8 cellular contexts compared by ENCODE assay signal in genomic region chr1:50332941-50333594, GRCh38.
DNase-seq lines count a peak whose midpoint lies in the region; ATAC-seq, FAIRE-seq and TF ChIP-seq lines count a peak whose summit lies in the region.

No MANE protein-coding gene starts in this region.

- intact Hi-C loops in IMR-90 (cut with micrococcal nuclease) = no loop called here

- DNase-seq in GM04504 (ENCODE audit: low read depth) (peak; percentile 6), IMR-90 (peak; percentile 13), T-helper 2 cell (peak in 4 of 5 experiments; percentile 15 to 44 (median 24)), cardiac fibroblast (ENCODE audit: low read depth in 2 of 2) (peak; percentile 33 to 51), keratinocyte (ENCODE audit: low read depth, low spot score) (no peak), smooth muscle cell (lab: John Stamatoyannopoulos, UW; ENCODE audit: unreplicated experiment) (peak; percentile 11), OCI-M2 (lab: John Stamatoyannopoulos, UW; ENCODE audit: unreplicated experiment) (no peak)

- H3K18ac ChIP-seq in IMR-90 (ENCODE audit: low read depth, low read length) = no peak overlapping the region

- no peak for FAIRE-seq in keratinocyte (lab: Jason Lieb, UNC)

- POLR2A ChIA-PET in IMR-90 (lab: Charles Lee; ENCODE audit: unreplicated experiment) = no interaction called here

- H3K23ac ChIP-seq in IMR-90 (ENCODE audit: low read depth, low read length) = no peak overlapping the region; the same call in 1 of the 2 replicates

- WGBS in IMR-90 (ENCODE audit: extremely low coverage in 2 of 2, insufficient read length in 1 of 2), 2 experiments = 3% methylated on average over 14 of the region's 56 CpGs; no CpG with 5 or more reads in 1 of the 2 experiments
- 3% methylated on average over 54 of the region's 56 CpGs for WGBS in smooth muscle cell (ENCODE audit: low lambda C conversion rate)

- peak overlapping the region; percentile 71 for H2AK9ac ChIP-seq in IMR-90 (replicated peaks; ENCODE audit: low read depth, low read length, poor library complexity)

- H3K4me1 ChIP-seq in IMR-90 (ENCODE audit: control insufficient read depth, insufficient read depth, low read length) (no peaks in the 10 kb centered on the region; the same call in 1 of the 2 replicates), keratinocyte (ENCODE audit: control insufficient read depth, extremely low read depth, insufficient read depth, low read length) (peaks cover 6% of the 10 kb centered on the region), smooth muscle cell (ENCODE audit: low read depth) (peaks cover 3% of the 10 kb centered on the region)

- no peak overlapping the region for H2AK5ac ChIP-seq in IMR-90 (ENCODE audit: low read depth, low read length)

- H2AFZ ChIP-seq in IMR-90 (replicated peaks; ENCODE audit: low read length, poor library complexity) (peak overlapping the region; percentile 94), keratinocyte (ENCODE audit: control insufficient read depth, low read length) (peak overlapping the region; percentile 87), smooth muscle cell (ENCODE audit: low read depth) (peak overlapping the region; percentile 70)

- no peak overlapping the region for H2BK15ac ChIP-seq in IMR-90 (ENCODE audit: low read depth, low read length)

- no peak overlapping the region for H3K56ac ChIP-seq in IMR-90 (ENCODE audit: extremely low read depth, insufficient read depth, low read length)

- H3K27ac ChIP-seq in IMR-90 (ENCODE audit: insufficient read depth, low read length) = no peak overlapping the region
- no peak overlapping the region for H3K27ac ChIP-seq in keratinocyte (ENCODE audit: control insufficient read depth, insufficient read depth, low read length)
- H3K27ac ChIP-seq in smooth muscle cell (ENCODE audit: low read depth) = no peak overlapping the region

- no peaks in the 10 kb centered on the region for H3K79me1 ChIP-seq in IMR-90 (ENCODE audit: low read depth in 1 of 2, low read length in 2 of 2)

- no peak for TF ChIP-seq POLR2A in IMR-90 (IDR thresholded peaks at IDR 0.05; ENCODE audit: low read depth, low read length)

- H3F3A ChIP-seq in smooth muscle cell (ENCODE audit: low read depth) = no peaks in the 10 kb centered on the region

- CTCF ChIA-PET in IMR-90 (lab: Yijun Ruan, JAX) = interaction anchor here (0.7 to 2.0 kb wide), 5 partner anchors 14 to 552 kb away, joined by 3 to 5 read pairs (median 3); no protein-coding TSS in a partner anchor

- no peak overlapping the region for H2BK120ac ChIP-seq in IMR-90 (ENCODE audit: low read depth, low read length)

- H4K5ac ChIP-seq in IMR-90 (ENCODE audit: low read depth, low read length) = no peak overlapping the region

- H3K9ac ChIP-seq in IMR-90 (ENCODE audit: low read depth, low read length) = no peak overlapping the region
- peak overlapping the region; percentile 43 for H3K9ac ChIP-seq in keratinocyte (ENCODE audit: control insufficient read depth, extremely low read depth, insufficient read depth, low read length)
- no peak overlapping the region for H3K9ac ChIP-seq in smooth muscle cell (ENCODE audit: low read depth)

- H2BK5ac ChIP-seq in IMR-90 (ENCODE audit: low read depth, low read length, poor library complexity, severe bottlenecking) = no peak overlapping the region

- H3K79me2 ChIP-seq in keratinocyte (ENCODE audit: control insufficient read depth, insufficient read depth, low read length) = no peaks in the 10 kb centered on the region
- H3K79me2 ChIP-seq in smooth muscle cell (ENCODE audit: low read depth) = no peaks in the 10 kb centered on the region

- H3K27me3 ChIP-seq in IMR-90 (ENCODE audit: control insufficient read depth, insufficient read depth, low read length) (peaks cover 11% of the 10 kb centered on the region), keratinocyte (ENCODE audit: control insufficient read depth, extremely low read depth, insufficient read depth, low read length) (peaks cover 7% of the 10 kb centered on the region), smooth muscle cell (ENCODE audit: low read depth) (peaks cover 54% of the 10 kb centered on the region)

- no TSS peak for BruUV-seq in IMR-90 (replicated peaks; lab: Mats Ljungman, UMichigan)

- H3K4me3 ChIP-seq in IMR-90 (ENCODE audit: insufficient read depth, low read depth, low read length) (peak overlapping the region; percentile 37), cardiac fibroblast (replicated peaks in 1 of 2; ENCODE audit: low read depth in 2 of 2, low read length in 2 of 2) (peak overlapping the region; percentile 45 to 53), keratinocyte (ENCODE audit: control insufficient read depth in 2 of 3, extremely low read depth in 1 of 3, insufficient read depth in 2 of 3, low read depth in 1 of 3, low read length in 3 of 3) (peak overlapping the region; percentile 40 to 70 (median 64)), smooth muscle cell (peak overlapping the region; percentile 55)

- H3K36me3 ChIP-seq in IMR-90 (ENCODE audit: control insufficient read depth, insufficient read depth, low read length) (no peaks in the 10 kb centered on the region), keratinocyte (ENCODE audit: control insufficient read depth in 2 of 2, extremely low read depth in 1 of 2, insufficient read depth in 2 of 2, low read length in 2 of 2) (no peaks in the 10 kb centered on the region), smooth muscle cell (ENCODE audit: low read depth) (no peaks in the 10 kb centered on the region)

- H3K4me2 ChIP-seq in IMR-90 (ENCODE audit: low read depth, low read length) (peak overlapping the region; percentile 79), keratinocyte (ENCODE audit: control insufficient read depth, extremely low read depth, insufficient read depth, low read depth, low read length) (peak overlapping the region; percentile 95), smooth muscle cell (peak overlapping the region; percentile 86)

- ATAC-seq in GM21723 (IDR thresholded peaks at IDR 0.05; ENCODE audit: unreplicated experiment) = peak; percentile 83
- peak; percentile 93 for ATAC-seq in IMR-90 (ENCODE audit: low read depth)

- H4K8ac ChIP-seq in IMR-90 (ENCODE audit: low read depth in 2 of 2, low read length in 2 of 2) = no peak overlapping the region

- in situ Hi-C loops in IMR-90 (cut with MboI; ENCODE audit: low sequenced_read_pairs) = no loop called here

- H4K91ac ChIP-seq in IMR-90 (ENCODE audit: insufficient read depth, low read depth, low read length) = no peak overlapping the region

- H3K14ac ChIP-seq in IMR-90 (replicated peaks; ENCODE audit: low read depth, low read length) = no peak overlapping the region

- peak; percentile 59 for TF ChIP-seq RAD21 in IMR-90 (IDR thresholded peaks at IDR 0.05; ENCODE audit: low read length)

- H4K20me1 ChIP-seq in IMR-90 (ENCODE audit: insufficient read depth, low read length) (no peaks in the 10 kb centered on the region), keratinocyte (ENCODE audit: control insufficient read depth, extremely low read depth, insufficient read depth, low read length) (no peaks in the 10 kb centered on the region), smooth muscle cell (ENCODE audit: low read depth) (no peaks in the 10 kb centered on the region)

- H2BK20ac ChIP-seq in IMR-90 (ENCODE audit: low read depth, low read length) = no peak overlapping the region

- no peaks in the 10 kb centered on the region for H3K9me3 ChIP-seq in IMR-90 (ENCODE audit: control insufficient read depth, insufficient read depth, low read length)
- H3K9me3 ChIP-seq in keratinocyte (ENCODE audit: control insufficient read depth, low read depth, low read length) = no peaks in the 10 kb centered on the region
- no peaks in the 10 kb centered on the region for H3K9me3 ChIP-seq in smooth muscle cell (replicated peaks; ENCODE audit: low read depth)

- peak; percentile 73 for TF ChIP-seq CTCF in IMR-90 (conservative IDR thresholded peaks at IDR 0.05; ENCODE audit: low read depth, low read length)
- TF ChIP-seq CTCF in cardiac fibroblast (IDR thresholded peaks at IDR 0.05; ENCODE audit: low read depth, low read length) = peak; percentile 41
- TF ChIP-seq CTCF in keratinocyte (optimal IDR thresholded peaks at IDR 0.05 in 1 of 3, IDR thresholded peaks at IDR 0.05 in 1 of 3, conservative IDR thresholded peaks at IDR 0.05 in 1 of 3; ENCODE audit: extremely low read depth in 1 of 3, insufficient read depth in 2 of 3, low read length in 3 of 3) = peak; percentile 48 to 94 (median 80)
- peak; percentile 76 for TF ChIP-seq CTCF in smooth muscle cell (IDR thresholded peaks at IDR 0.05; ENCODE audit: borderline replicate concordance, insufficient read depth, poor library complexity, severe bottlenecking)

- H3K4ac ChIP-seq in IMR-90 (ENCODE audit: low read depth, low read length) = no peak overlapping the region

- dilution Hi-C loops in IMR-90 (cut with HindIII; ENCODE audit: low sequenced_read_pairs, unreplicated experiment) = no loop called here
- dilution Hi-C loops in keratinocyte (cut with MboI; ENCODE audit: extremely low pct_ligation_motif_present, low sequenced_read_pairs) = no loop called here

- H3K9me1 ChIP-seq in IMR-90 (ENCODE audit: insufficient read depth, low read length) (no peaks in the 10 kb centered on the region), keratinocyte (ENCODE audit: control insufficient read depth, extremely low read depth, insufficient read depth, low read length) (no peaks in the 10 kb centered on the region)

TF ChIP-seq in IMR-90, 13 proteins besides CTCF, POLR2A, EP300 and RAD21:
- TF ChIP-seq ELK1 (IDR thresholded peaks at IDR 0.05; ENCODE audit: borderline replicate concordance, low read depth, low read length) (no peak), RFX5 (IDR thresholded peaks at IDR 0.05; ENCODE audit: low read depth, low read length) (no peak), NFE2L2 (IDR thresholded peaks at IDR 0.05; ENCODE audit: low read depth, low read length) (no peak), CHD1 (IDR thresholded peaks at IDR 0.05; ENCODE audit: low read depth, low read length) (no peak), RCOR1 (IDR thresholded peaks at IDR 0.05; ENCODE audit: insufficient replicate concordance, low read length) (no peak)

Comparison
In these comparisons a context has a peak if more than half of its experiments do, and no peak if none do; other contexts are left out.
1. DNase-seq: peak in GM04504 (single experiment), IMR-90 (single experiment), T-helper 2 cell (4 of 5), cardiac fibroblast (2 of 2) and smooth muscle cell (single experiment); none in keratinocyte (single experiment) and OCI-M2 (single experiment).
2. Peak in every context shown above with its lines, with median percentiles within 50 percentile points of each other: H2AFZ ChIP-seq, H3K4me2 ChIP-seq, H3K4me3 ChIP-seq and CTCF ChIP-seq.